ENCODE assay signal across 2 cellular contexts in genomic region chr3:21705769-21706168, GRCh38.
TF ChIP-seq lines count a peak whose summit lies in the region.

No MANE protein-coding gene starts in this region.

TF ChIP-seq in liver, 16 proteins besides CTCF, POLR2A, EP300 and RAD21 (continued from another document):
- TF ChIP-seq, protein P1, sequence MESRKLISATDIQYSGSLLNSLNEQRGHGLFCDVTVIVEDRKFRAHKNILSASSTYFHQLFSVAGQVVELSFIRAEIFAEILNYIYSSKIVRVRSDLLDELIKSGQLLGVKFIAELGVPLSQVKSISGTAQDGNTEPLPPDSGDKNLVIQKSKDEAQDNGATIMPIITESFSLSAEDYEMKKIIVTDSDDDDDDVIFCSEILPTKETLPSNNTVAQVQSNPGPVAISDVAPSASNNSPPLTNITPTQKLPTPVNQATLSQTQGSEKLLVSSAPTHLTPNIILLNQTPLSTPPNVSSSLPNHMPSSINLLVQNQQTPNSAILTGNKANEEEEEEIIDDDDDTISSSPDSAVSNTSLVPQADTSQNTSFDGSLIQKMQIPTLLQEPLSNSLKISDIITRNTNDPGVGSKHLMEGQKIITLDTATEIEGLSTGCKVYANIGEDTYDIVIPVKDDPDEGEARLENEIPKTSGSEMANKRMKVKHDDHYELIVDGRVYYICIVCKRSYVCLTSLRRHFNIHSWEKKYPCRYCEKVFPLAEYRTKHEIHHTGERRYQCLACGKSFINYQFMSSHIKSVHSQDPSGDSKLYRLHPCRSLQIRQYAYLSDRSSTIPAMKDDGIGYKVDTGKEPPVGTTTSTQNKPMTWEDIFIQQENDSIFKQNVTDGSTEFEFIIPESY (IDR thresholded peaks at IDR 0.05): peak; percentile 92
- no peak for TF ChIP-seq TAF1 (conservative IDR thresholded peaks at IDR 0.05)
- no peak for TF ChIP-seq ATF3 (IDR thresholded peaks at IDR 0.05)
- TF ChIP-seq, protein P2, sequence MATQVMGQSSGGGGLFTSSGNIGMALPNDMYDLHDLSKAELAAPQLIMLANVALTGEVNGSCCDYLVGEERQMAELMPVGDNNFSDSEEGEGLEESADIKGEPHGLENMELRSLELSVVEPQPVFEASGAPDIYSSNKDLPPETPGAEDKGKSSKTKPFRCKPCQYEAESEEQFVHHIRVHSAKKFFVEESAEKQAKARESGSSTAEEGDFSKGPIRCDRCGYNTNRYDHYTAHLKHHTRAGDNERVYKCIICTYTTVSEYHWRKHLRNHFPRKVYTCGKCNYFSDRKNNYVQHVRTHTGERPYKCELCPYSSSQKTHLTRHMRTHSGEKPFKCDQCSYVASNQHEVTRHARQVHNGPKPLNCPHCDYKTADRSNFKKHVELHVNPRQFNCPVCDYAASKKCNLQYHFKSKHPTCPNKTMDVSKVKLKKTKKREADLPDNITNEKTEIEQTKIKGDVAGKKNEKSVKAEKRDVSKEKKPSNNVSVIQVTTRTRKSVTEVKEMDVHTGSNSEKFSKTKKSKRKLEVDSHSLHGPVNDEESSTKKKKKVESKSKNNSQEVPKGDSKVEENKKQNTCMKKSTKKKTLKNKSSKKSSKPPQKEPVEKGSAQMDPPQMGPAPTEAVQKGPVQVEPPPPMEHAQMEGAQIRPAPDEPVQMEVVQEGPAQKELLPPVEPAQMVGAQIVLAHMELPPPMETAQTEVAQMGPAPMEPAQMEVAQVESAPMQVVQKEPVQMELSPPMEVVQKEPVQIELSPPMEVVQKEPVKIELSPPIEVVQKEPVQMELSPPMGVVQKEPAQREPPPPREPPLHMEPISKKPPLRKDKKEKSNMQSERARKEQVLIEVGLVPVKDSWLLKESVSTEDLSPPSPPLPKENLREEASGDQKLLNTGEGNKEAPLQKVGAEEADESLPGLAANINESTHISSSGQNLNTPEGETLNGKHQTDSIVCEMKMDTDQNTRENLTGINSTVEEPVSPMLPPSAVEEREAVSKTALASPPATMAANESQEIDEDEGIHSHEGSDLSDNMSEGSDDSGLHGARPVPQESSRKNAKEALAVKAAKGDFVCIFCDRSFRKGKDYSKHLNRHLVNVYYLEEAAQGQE (IDR thresholded peaks at IDR 0.05): peak; percentile 82
- TF ChIP-seq YY1 (IDR thresholded peaks at IDR 0.05): peak; percentile 84

TF ChIP-seq in HepG2, 621 proteins besides CTCF, POLR2A, EP300 and RAD21 (continued from another document):
- TF ChIP-seq NFAT5 (CRISPR knock-in tag; IDR thresholded peaks at IDR 0.05) (no peak), ZNF256 (CRISPR knock-in tag; conservative IDR thresholded peaks at IDR 0.05) (no peak)
TF ChIP-seq in HepG2: peak in this region for 0.
